In the genomic region with DNA sequence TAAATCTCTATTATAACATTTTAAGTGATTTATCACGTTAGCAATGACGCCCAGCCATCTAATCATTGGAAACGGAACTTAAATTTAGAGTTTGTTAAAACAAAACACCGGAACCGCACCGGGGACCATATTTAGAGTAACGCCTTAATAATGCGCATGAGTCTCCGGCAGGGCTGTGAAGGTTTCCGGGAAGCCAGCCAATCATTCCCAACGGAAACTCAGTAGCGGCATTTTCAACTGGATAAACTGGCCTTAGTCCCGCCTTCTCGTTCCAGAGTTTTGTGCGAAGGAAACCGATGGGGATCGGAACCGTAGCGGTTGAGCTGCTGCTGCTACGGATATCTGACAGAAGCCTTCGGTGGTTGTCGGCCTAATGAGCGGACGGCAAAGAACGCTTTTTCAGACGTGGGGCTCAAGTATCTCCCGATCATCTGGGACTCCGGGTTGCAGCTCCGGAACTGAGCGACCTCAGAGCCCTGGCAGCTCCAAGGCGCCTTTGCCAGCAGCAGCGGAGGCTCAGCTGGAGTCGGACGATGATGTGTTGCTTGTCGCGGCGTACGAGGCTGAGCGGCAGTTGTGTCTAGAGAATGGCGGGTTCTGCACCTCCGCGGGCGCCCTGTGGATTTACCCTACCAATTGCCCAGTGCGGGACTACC, we compare ENCODE assay signal across 1 cellular context.
TF ChIP-seq lines count a peak whose summit lies in the region.

Gene FANCM (plus strand): TSS at position 272 of the 656 bp plus-strand sequence. CDS start 102 bp downstream, at position 374.

TF ChIP-seq in K562, 482 proteins besides CTCF, POLR2A, EP300 and RAD21 (continued from another document):
- TF ChIP-seq, protein P1, sequence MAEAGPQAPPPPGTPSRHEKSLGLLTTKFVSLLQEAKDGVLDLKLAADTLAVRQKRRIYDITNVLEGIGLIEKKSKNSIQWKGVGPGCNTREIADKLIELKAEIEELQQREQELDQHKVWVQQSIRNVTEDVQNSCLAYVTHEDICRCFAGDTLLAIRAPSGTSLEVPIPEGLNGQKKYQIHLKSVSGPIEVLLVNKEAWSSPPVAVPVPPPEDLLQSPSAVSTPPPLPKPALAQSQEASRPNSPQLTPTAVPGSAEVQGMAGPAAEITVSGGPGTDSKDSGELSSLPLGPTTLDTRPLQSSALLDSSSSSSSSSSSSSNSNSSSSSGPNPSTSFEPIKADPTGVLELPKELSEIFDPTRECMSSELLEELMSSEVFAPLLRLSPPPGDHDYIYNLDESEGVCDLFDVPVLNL (CRISPR knock-in tag; IDR thresholded peaks at IDR 0.05; ENCODE audit: low read depth) = peak; percentile 73; the same call in 1 of the 2 replicates
- TF ChIP-seq NRF1 (conservative IDR thresholded peaks at IDR 0.05 in 1 of 2, IDR thresholded peaks at IDR 0.05 in 1 of 2) = peak; percentile 75 to 79
- TF ChIP-seq SAP30 (IDR thresholded peaks at IDR 0.05; ENCODE audit: borderline replicate concordance, insufficient read depth, low read depth, low read length, poor library complexity, severe bottlenecking) = peak; percentile 96
- TF ChIP-seq MBD2 (IDR thresholded peaks at IDR 0.05; ENCODE audit: borderline replicate concordance, low read depth) = 0 out of 2 replicates have a peak, but pooled peaks have one; percentile 27
- no peak for TF ChIP-seq DDX20 (tag; IDR thresholded peaks at IDR 0.05; ENCODE audit: low read depth)
- 0 out of 2 replicates have a peak, but pooled peaks have one; percentile 30 for TF ChIP-seq MTA3 (IDR thresholded peaks at IDR 0.05; ENCODE audit: borderline replicate concordance)
- TF ChIP-seq FOS (IDR thresholded peaks at IDR 0.05; ENCODE audit: extremely low read depth, insufficient read length) = peak; percentile 79
- TF ChIP-seq CXXC5 (CRISPR knock-in tag; IDR thresholded peaks at IDR 0.05) = peak; percentile 37
- TF ChIP-seq NFE2 (IDR thresholded peaks at IDR 0.05; ENCODE audit: low read depth) = no peak
- no peak for TF ChIP-seq ATF1 (CRISPR knock-in tag; IDR thresholded peaks at IDR 0.05)
- TF ChIP-seq ATF1 (tag; IDR thresholded peaks at IDR 0.05) = peak; percentile 70
- TF ChIP-seq, protein P2, sequence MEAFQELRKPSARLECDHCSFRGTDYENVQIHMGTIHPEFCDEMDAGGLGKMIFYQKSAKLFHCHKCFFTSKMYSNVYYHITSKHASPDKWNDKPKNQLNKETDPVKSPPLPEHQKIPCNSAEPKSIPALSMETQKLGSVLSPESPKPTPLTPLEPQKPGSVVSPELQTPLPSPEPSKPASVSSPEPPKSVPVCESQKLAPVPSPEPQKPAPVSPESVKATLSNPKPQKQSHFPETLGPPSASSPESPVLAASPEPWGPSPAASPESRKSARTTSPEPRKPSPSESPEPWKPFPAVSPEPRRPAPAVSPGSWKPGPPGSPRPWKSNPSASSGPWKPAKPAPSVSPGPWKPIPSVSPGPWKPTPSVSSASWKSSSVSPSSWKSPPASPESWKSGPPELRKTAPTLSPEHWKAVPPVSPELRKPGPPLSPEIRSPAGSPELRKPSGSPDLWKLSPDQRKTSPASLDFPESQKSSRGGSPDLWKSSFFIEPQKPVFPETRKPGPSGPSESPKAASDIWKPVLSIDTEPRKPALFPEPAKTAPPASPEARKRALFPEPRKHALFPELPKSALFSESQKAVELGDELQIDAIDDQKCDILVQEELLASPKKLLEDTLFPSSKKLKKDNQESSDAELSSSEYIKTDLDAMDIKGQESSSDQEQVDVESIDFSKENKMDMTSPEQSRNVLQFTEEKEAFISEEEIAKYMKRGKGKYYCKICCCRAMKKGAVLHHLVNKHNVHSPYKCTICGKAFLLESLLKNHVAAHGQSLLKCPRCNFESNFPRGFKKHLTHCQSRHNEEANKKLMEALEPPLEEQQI (IDR thresholded peaks at IDR 0.05) = 0 out of 2 replicates have a peak, but pooled peaks have one; percentile 67
- TF ChIP-seq TAF9B (IDR thresholded peaks at IDR 0.05; ENCODE audit: partially characterized antibody) = peak; percentile 50
- peak in 1 of 2 experiments; percentile 10; a peak in 1 of 4 replicates for TF ChIP-seq RCOR1 (IDR thresholded peaks at IDR 0.05; ENCODE audit: borderline replicate concordance in 1 of 2, low read depth in 2 of 2, low read length in 2 of 2)
- TF ChIP-seq, protein P3, sequence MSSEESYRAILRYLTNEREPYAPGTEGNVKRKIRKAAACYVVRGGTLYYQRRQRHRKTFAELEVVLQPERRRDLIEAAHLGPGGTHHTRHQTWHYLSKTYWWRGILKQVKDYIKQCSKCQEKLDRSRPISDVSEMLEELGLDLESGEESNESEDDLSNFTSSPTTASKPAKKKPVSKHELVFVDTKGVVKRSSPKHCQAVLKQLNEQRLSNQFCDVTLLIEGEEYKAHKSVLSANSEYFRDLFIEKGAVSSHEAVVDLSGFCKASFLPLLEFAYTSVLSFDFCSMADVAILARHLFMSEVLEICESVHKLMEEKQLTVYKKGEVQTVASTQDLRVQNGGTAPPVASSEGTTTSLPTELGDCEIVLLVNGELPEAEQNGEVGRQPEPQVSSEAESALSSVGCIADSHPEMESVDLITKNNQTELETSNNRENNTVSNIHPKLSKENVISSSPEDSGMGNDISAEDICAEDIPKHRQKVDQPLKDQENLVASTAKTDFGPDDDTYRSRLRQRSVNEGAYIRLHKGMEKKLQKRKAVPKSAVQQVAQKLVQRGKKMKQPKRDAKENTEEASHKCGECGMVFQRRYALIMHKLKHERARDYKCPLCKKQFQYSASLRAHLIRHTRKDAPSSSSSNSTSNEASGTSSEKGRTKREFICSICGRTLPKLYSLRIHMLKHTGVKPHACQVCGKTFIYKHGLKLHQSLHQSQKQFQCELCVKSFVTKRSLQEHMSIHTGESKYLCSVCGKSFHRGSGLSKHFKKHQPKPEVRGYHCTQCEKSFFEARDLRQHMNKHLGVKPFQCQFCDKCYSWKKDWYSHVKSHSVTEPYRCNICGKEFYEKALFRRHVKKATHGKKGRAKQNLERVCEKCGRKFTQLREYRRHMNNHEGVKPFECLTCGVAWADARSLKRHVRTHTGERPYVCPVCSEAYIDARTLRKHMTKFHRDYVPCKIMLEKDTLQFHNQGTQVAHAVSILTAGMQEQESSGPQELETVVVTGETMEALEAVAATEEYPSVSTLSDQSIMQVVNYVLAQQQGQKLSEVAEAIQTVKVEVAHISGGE (CRISPR knock-in tag; IDR thresholded peaks at IDR 0.05) = peak; percentile 90 to 99 (median 98)
- no peak for TF ChIP-seq MAFK (IDR thresholded peaks at IDR 0.05; ENCODE audit: low read length)
- TF ChIP-seq, protein P4, sequence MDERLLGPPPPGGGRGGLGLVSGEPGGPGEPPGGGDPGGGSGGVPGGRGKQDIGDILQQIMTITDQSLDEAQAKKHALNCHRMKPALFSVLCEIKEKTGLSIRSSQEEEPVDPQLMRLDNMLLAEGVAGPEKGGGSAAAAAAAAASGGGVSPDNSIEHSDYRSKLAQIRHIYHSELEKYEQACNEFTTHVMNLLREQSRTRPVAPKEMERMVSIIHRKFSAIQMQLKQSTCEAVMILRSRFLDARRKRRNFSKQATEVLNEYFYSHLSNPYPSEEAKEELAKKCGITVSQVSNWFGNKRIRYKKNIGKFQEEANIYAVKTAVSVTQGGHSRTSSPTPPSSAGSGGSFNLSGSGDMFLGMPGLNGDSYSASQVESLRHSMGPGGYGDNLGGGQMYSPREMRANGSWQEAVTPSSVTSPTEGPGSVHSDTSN (CRISPR knock-in tag; IDR thresholded peaks at IDR 0.05; ENCODE audit: low read depth) = no peak
- TF ChIP-seq, protein P4 (tag; conservative IDR thresholded peaks at IDR 0.05; ENCODE audit: low read depth) = peak; percentile 70
- TF ChIP-seq, protein P5, sequence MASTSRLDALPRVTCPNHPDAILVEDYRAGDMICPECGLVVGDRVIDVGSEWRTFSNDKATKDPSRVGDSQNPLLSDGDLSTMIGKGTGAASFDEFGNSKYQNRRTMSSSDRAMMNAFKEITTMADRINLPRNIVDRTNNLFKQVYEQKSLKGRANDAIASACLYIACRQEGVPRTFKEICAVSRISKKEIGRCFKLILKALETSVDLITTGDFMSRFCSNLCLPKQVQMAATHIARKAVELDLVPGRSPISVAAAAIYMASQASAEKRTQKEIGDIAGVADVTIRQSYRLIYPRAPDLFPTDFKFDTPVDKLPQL (IDR thresholded peaks at IDR 0.05; ENCODE audit: extremely low read depth, insufficient read length) = no peak
- 0 out of 2 replicates have a peak, but pooled peaks have one; percentile 55 for TF ChIP-seq EP400 (IDR thresholded peaks at IDR 0.05)
- no peak for TF ChIP-seq ZNF76 (CRISPR knock-in tag; IDR thresholded peaks at IDR 0.05; ENCODE audit: borderline replicate concordance)
- peak; percentile 60 for TF ChIP-seq TAF1 (IDR thresholded peaks at IDR 0.05; ENCODE audit: control insufficient read depth, extremely low read depth, insufficient read depth, low read length, severe bottlenecking)
- TF ChIP-seq NR2C1 (IDR thresholded peaks at IDR 0.05) = peak; percentile 16; the same call in 1 of the 2 replicates
- no peak for TF ChIP-seq NR2C1 (tag; IDR thresholded peaks at IDR 0.05)
- TF ChIP-seq THRAP3 (IDR thresholded peaks at IDR 0.05; ENCODE audit: borderline replicate concordance) = no peak
- peak; percentile 37; the same call in 1 of the 2 replicates for TF ChIP-seq ZFX (CRISPR knock-in tag; IDR thresholded peaks at IDR 0.05)
- TF ChIP-seq ZEB2 (IDR thresholded peaks at IDR 0.05) = peak; percentile 54; the same call in 1 of the 2 replicates
- peak; percentile 56 for TF ChIP-seq HNRNPLL (IDR thresholded peaks at IDR 0.05; ENCODE audit: low read depth, low read length, poor library complexity, severe bottlenecking)
- TF ChIP-seq, protein P6, sequence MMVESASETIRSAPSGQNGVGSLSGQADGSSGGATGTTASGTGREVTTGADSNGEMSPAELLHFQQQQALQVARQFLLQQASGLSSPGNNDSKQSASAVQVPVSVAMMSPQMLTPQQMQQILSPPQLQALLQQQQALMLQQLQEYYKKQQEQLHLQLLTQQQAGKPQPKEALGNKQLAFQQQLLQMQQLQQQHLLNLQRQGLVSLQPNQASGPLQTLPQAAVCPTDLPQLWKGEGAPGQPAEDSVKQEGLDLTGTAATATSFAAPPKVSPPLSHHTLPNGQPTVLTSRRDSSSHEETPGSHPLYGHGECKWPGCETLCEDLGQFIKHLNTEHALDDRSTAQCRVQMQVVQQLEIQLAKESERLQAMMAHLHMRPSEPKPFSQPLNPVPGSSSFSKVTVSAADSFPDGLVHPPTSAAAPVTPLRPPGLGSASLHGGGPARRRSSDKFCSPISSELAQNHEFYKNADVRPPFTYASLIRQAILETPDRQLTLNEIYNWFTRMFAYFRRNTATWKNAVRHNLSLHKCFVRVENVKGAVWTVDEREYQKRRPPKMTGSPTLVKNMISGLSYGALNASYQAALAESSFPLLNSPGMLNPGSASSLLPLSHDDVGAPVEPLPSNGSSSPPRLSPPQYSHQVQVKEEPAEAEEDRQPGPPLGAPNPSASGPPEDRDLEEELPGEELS (CRISPR knock-in tag; IDR thresholded peaks at IDR 0.05; ENCODE audit: borderline replicate concordance) = no peak
- peak; percentile 79; the same call in 1 of the 2 replicates for TF ChIP-seq NFRKB (IDR thresholded peaks at IDR 0.05; ENCODE audit: low read depth)
- peak; percentile 68 for TF ChIP-seq C11orf30 (IDR thresholded peaks at IDR 0.05; ENCODE audit: low read depth)
